Comparison of ENCODE assay signal across 8 cellular contexts in the genomic region with DNA sequence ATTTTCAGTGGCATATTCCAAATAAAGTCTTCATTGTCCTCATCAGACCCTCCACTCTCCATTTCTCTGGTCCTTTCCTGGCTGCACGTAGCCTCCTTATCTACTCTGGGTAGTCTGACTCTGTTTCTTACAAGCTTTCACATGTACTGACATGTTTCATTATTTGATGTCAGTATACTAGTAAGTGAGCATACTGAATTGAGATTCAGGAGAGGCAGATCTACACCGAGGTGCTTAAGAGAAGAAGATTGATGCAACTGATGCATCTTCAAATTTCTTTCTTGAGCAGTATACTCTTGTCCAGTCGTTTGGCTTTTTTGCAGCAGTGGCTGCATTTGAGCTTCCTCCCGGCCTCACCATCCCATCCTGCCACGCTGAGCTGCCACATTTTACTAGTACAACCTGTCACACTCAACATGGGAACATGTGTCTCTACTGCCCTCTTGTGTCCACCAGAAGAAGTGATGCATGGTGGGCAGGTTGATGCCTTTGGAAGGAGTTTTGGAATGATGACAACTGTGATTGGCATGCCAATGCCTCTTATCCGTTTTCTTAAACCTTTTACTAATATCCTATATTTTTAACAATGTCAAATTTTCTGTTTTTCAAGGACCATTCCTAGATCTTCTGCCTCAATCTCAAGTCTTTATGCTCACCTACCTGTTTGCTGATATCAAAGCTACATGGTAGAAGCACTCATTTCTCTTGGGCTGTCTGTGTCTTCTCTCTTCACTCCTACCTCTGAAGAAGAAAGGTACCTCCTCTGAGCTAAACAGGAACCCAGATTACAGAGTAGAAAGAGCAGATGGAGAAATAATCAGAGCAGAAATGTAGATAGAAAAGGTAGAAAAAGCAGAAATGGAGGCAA. TPM values are rescaled to one million over a fixed set of nuclear protein-coding genes. Genes with fewer than 3 reads are reported as not detected.
DNase-seq lines count a peak whose midpoint lies in the region; ATAC-seq and TF ChIP-seq lines count a peak whose summit lies in the region.

No MANE protein-coding gene starts in this region.

- H4K20me1 ChIP-seq in MM.1S (ENCODE audit: insufficient read depth, low read length), result no peaks in the 10 kb centered on the region

- TF ChIP-seq CTCF in GM12874 (IDR thresholded peaks at IDR 0.05; ENCODE audit: insufficient read depth, low read depth, low read length) (peak; percentile 82), MM.1S (IDR thresholded peaks at IDR 0.05; ENCODE audit: low read length) (peak; percentile 95), retinal pigment epithelial cell (conservative IDR thresholded peaks at IDR 0.05; ENCODE audit: low read depth, low read length) (peak; percentile 91), omental fat pad (IDR thresholded peaks at IDR 0.05) (no peak)

- no peaks in the 10 kb centered on the region for H3K27me3 Mint-ChIP-seq in activated naive CD4-positive, alpha-beta T cell treated with anti-CD3 and anti-CD28 coated beads for 36 hours (ENCODE audit: low read depth)

- H3K4me3 ChIP-seq in MM.1S (ENCODE audit: low read length) (no peak overlapping the region; the same call in 1 of the 2 replicates), retinal pigment epithelial cell (ENCODE audit: low read length) (no peak overlapping the region)

- no peak for ATAC-seq in omental fat pad (ENCODE audit: low FRiP score)

- peak overlapping the region; percentile 37 for H3K4me2 ChIP-seq in MM.1S (ENCODE audit: low read depth, low read length)

- peak; percentile 77 for DNase-seq in HEK293T (ENCODE audit: extremely low spot score)
- DNase-seq in MM.1S, result peak; percentile 67
- DNase-seq in SK-N-DZ (ENCODE audit: low spot score), result peak; percentile 71
- peak; percentile 81 for DNase-seq in activated naive CD4-positive, alpha-beta T cell treated with anti-CD3 and anti-CD28 coated beads for 36 hours
- peak; percentile 8 to 83 (median 57) for DNase-seq in head of caudate nucleus
- peak; percentile 46 for DNase-seq in retinal pigment epithelial cell (ENCODE audit: low read depth)
- DNase-seq in omental fat pad (ENCODE audit: low spot score), result no peak

- H3F3A ChIP-seq in MM.1S (ENCODE audit: insufficient read depth, low read length), result no peaks in the 10 kb centered on the region

- peak overlapping the region; percentile 1 for H3K27ac Mint-ChIP-seq in activated naive CD4-positive, alpha-beta T cell treated with anti-CD3 and anti-CD28 coated beads for 36 hours

- H3K27me3 ChIP-seq in MM.1S (replicated peaks; ENCODE audit: insufficient read depth, low read length), result no peaks in the 10 kb centered on the region

- no peaks in the 10 kb centered on the region for H3K36me3 Mint-ChIP-seq in activated naive CD4-positive, alpha-beta T cell treated with anti-CD3 and anti-CD28 coated beads for 36 hours (ENCODE audit: low read depth)

- no peaks in the 10 kb centered on the region for H3K36me3 ChIP-seq in MM.1S (replicated peaks; ENCODE audit: insufficient read depth, low read length)

- H2AFZ ChIP-seq in MM.1S (ENCODE audit: low read length), result peak overlapping the region; percentile 81

- no peaks in the 10 kb centered on the region for H3K9me3 ChIP-seq in MM.1S (replicated peaks; ENCODE audit: insufficient read depth, low read length)

- no peak overlapping the region for H3K9ac ChIP-seq in MM.1S (ENCODE audit: low read length)

- H3K9me2 ChIP-seq in MM.1S (replicated peaks; ENCODE audit: insufficient read depth, low read length), result no peaks in the 10 kb centered on the region

- intact Hi-C loops in activated naive CD4-positive, alpha-beta T cell treated with anti-CD3 and anti-CD28 coated beads for 36 hours (cut with micrococcal nuclease), result loop anchor here (1.0 to 5.0 kb wide), 7 partner anchors 52 to 426 kb away; a partner anchor contains a TSS
- intact Hi-C loops in head of caudate nucleus (cut with DNase I), result loop anchor here (5.0 to 10.0 kb wide), 2 partner anchors 253 to 420 kb away; no protein-coding TSS in a partner anchor

- no peaks in the 10 kb centered on the region for H3K4me1 ChIP-seq in MM.1S (ENCODE audit: low read length)

- H3K9me3 Mint-ChIP-seq in activated naive CD4-positive, alpha-beta T cell treated with anti-CD3 and anti-CD28 coated beads for 36 hours, result no peaks in the 10 kb centered on the region

- no peak overlapping the region for H3K27ac ChIP-seq in MM.1S (ENCODE audit: low read length)

- H3K4me3 Mint-ChIP-seq in activated naive CD4-positive, alpha-beta T cell treated with anti-CD3 and anti-CD28 coated beads for 36 hours, result peak overlapping the region; percentile 29

- CTCF ChIA-PET in HEK293T (lab: Yijun Ruan, JAX), result interaction anchor here (0.6 to 2.0 kb wide), 4 partner anchors 11 to 253 kb away, joined by 3 to 7 read pairs (median 3); no protein-coding TSS in a partner anchor
- CTCF ChIA-PET in activated naive CD4-positive, alpha-beta T cell treated with anti-CD3 and anti-CD28 coated beads for 36 hours (lab: Charles Lee), result interaction anchor here (0.6 to 10.7 kb wide), 53 partner anchors 9 to 434 kb away, joined by 3 to 114 read pairs (median 4); no protein-coding TSS in a partner anchor

- H3K79me2 ChIP-seq in MM.1S (ENCODE audit: low read length), result no peaks in the 10 kb centered on the region

- peaks cover 12% of the 10 kb centered on the region for H3K4me1 Mint-ChIP-seq in activated naive CD4-positive, alpha-beta T cell treated with anti-CD3 and anti-CD28 coated beads for 36 hours (ENCODE audit: low read depth)

- POLR2A ChIA-PET in HEK293T (lab: Yijun Ruan, JAX), result no interaction called here

TF ChIP-seq in HEK293T, 16 proteins besides CTCF, POLR2A, EP300 and RAD21:
- TF ChIP-seq, protein P1, sequence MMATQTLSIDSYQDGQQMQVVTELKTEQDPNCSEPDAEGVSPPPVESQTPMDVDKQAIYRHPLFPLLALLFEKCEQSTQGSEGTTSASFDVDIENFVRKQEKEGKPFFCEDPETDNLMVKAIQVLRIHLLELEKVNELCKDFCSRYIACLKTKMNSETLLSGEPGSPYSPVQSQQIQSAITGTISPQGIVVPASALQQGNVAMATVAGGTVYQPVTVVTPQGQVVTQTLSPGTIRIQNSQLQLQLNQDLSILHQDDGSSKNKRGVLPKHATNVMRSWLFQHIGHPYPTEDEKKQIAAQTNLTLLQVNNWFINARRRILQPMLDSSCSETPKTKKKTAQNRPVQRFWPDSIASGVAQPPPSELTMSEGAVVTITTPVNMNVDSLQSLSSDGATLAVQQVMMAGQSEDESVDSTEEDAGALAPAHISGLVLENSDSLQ (IDR thresholded peaks at IDR 0.05), result peak; percentile 83
- TF ChIP-seq L3MBTL2 (conservative IDR thresholded peaks at IDR 0.05), result no peak

RNA-seq across cellular contexts. Expression of a gene that starts 38.7 kb away (rescaled TPM):
- not detected in 2 replicates for polyA plus RNA-seq in SK-N-DZ (2014; cell fraction: cytosol; rRNA removed)
- polyA plus RNA-seq in SK-N-DZ (2014; cell fraction: nucleus; rRNA removed), result not detected in 2 replicates
- total RNA-seq in activated naive CD4-positive, alpha-beta T cell treated with anti-CD3 and anti-CD28 coated beads for 36 hours, result not detected
- total RNA-seq in omental fat pad, result not detected

Comparison
In these comparisons a context has a peak if more than half of its experiments do, and no peak if none do; other contexts are left out.
1. CTCF ChIP-seq: peak in GM12874 (single experiment), MM.1S (single experiment) and retinal pigment epithelial cell (single experiment); none in omental fat pad (0 of 3).